ENCODE assay signal across 7 cellular contexts in the genomic region with DNA sequence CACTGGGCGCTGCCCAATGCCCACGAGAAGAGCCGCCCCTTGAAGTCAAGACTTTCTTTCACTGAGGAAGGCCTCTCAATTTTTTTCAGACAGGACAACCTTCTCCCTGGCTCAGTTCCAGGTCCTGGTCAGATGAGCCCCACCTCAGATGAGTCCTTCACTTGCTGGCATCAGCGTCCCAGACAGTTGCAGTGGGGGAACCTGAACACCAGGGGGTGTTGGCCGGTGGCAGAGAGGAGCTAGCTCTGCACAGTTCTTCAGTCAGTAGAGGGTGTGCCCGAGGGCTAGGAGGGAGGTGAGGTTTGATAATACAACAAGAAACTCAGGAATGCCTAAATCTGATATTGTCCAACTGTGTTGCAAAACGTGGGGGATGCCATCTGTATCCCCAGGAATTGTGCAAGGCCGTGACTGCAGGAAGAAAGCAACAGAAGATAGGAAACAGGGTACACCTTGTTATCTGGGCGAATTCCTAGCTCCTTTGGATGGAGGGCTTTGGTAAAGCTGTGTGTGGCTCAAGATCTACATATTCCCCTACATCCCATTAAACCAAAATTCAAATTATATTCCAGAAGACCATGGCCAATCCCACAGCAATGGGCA. TPM values are rescaled to one million over a fixed set of nuclear protein-coding genes. Genes with fewer than 3 reads are reported as not detected.
DNase-seq lines count a peak whose midpoint lies in the region; ATAC-seq, FAIRE-seq and TF ChIP-seq lines count a peak whose summit lies in the region.

No MANE protein-coding gene starts in this region.

- H2AK5ac ChIP-seq in mesenchymal stem cell (ENCODE audit: low read length, severe bottlenecking) = no peak overlapping the region

- H3K27me3 ChIP-seq in mesenchymal stem cell (ENCODE audit: control insufficient read depth in 1 of 2, insufficient read depth in 1 of 2, low read length in 2 of 2) (no peaks in the 10 kb centered on the region), gastroesophageal sphincter (no peaks in the 10 kb centered on the region)

- H2BK15ac ChIP-seq in mesenchymal stem cell (ENCODE audit: low read depth, poor library complexity, severe bottlenecking) = no peak overlapping the region

- no peak overlapping the region for H3K4ac ChIP-seq in mesenchymal stem cell (ENCODE audit: low read depth in 1 of 2, low read length in 2 of 2)

- 56% methylated on average over 9 of the region's 9 CpGs for WGBS in mesenchymal stem cell
- WGBS in gastroesophageal sphincter (ENCODE audit: low coverage in 1 of 2), 2 donors = 75 to 92% methylated on average over 5 to 7 of the region's 9 CpGs

- CTCF ChIA-PET in activated B cell treated with CpG ODN at 0.5 μM for 24 hours (lab: Charles Lee) = interaction anchor here (0.7 to 3.8 kb wide), 19 partner anchors 9 to 337 kb away, joined by 3 to 129 read pairs (median 4); a partner anchor contains a TSS

- peak; percentile 84 for FAIRE-seq in GM12891 (lab: Jason Lieb, UNC)

- no peaks in the 10 kb centered on the region for H3K36me3 ChIP-seq in mesenchymal stem cell (ENCODE audit: control insufficient read depth in 1 of 2, insufficient read depth in 2 of 2, low read depth in 1 of 2, low read length in 2 of 2)
- H3K36me3 ChIP-seq in gastroesophageal sphincter = no peaks in the 10 kb centered on the region

- H3K4me2 ChIP-seq in mesenchymal stem cell (ENCODE audit: low read length, poor library complexity, severe bottlenecking) = no peak overlapping the region

- POLR2A ChIA-PET in activated B cell treated with CpG ODN at 0.5 μM for 24 hours (lab: Charles Lee) = interaction anchor here (1.1 kb wide), 1 partner anchor 93 kb away, joined by 5 read pairs; no protein-coding TSS in a partner anchor

- no peak overlapping the region for H2BK12ac ChIP-seq in mesenchymal stem cell (ENCODE audit: low read length in 2 of 2)

- no peak for TF ChIP-seq EP300 in gastroesophageal sphincter (IDR thresholded peaks at IDR 0.05)

- intact Hi-C loops in activated B cell treated with CpG ODN at 0.5 μM for 24 hours (cut with micrococcal nuclease) = loop anchor here (1.0 to 10.0 kb wide), 6 partner anchors 92 to 339 kb away; no protein-coding TSS in a partner anchor

- no peaks in the 10 kb centered on the region for H3K79me1 ChIP-seq in mesenchymal stem cell (replicated peaks; ENCODE audit: low read length, poor library complexity, severe bottlenecking)

- H2BK120ac ChIP-seq in mesenchymal stem cell (ENCODE audit: low read depth, low read length) = no peak overlapping the region

- TF ChIP-seq POLR2A in GM12891 (IDR thresholded peaks at IDR 0.05; ENCODE audit: low read depth, low read length) (no peak), gastroesophageal sphincter (IDR thresholded peaks at IDR 0.05) (no peak)

- H3K27ac ChIP-seq in mesenchymal stem cell (ENCODE audit: low read length, poor library complexity, severe bottlenecking) (no peak overlapping the region), gastroesophageal sphincter (no peak overlapping the region)

- H3K18ac ChIP-seq in mesenchymal stem cell (ENCODE audit: low read depth in 1 of 2, low read length in 2 of 2) = no peak overlapping the region

- ATAC-seq in activated B cell treated with CpG ODN at 0.5 μM for 24 hours (ENCODE audit: low read depth) (peak; percentile 99), gastroesophageal sphincter (no peak)
- peak; percentile 98 to 99 for ATAC-seq in stimulated activated naive B cell treated with anti-CD40 and anti-IgM and Interleukin-4, amounts not matched to agents 10 μg/mL and 1 μg/mL and 100 μg/mL, for 72 hours (replicated peaks)

- peaks cover 8% of the 10 kb centered on the region for H3K9me3 Mint-ChIP-seq in activated B cell treated with CpG ODN at 0.5 μM for 24 hours
- peaks cover 12% of the 10 kb centered on the region in 2 donors for H3K9me3 Mint-ChIP-seq in stimulated activated naive B cell treated with anti-CD40 and anti-IgM and Interleukin-4, amounts not matched to agents 10 μg/mL and 1 μg/mL and 100 μg/mL, for 72 hours

- H3K36me3 Mint-ChIP-seq in activated B cell treated with CpG ODN at 0.5 μM for 24 hours (ENCODE audit: low read depth) = no peaks in the 10 kb centered on the region
- H3K36me3 Mint-ChIP-seq in stimulated activated naive B cell treated with anti-CD40 and anti-IgM and Interleukin-4, amounts not matched to agents 10 μg/mL and 1 μg/mL and 100 μg/mL, for 72 hours = peaks cover 7 to 22% of the 10 kb centered on the region in 2 donors

- no peak overlapping the region for H2AFZ ChIP-seq in mesenchymal stem cell (ENCODE audit: low read depth, low read length)

- no peak overlapping the region for H3K27ac Mint-ChIP-seq in activated B cell treated with CpG ODN at 0.5 μM for 24 hours
- H3K27ac Mint-ChIP-seq in stimulated activated naive B cell treated with anti-CD40 and anti-IgM and Interleukin-4, amounts not matched to agents 10 μg/mL and 1 μg/mL and 100 μg/mL, for 72 hours = no peak overlapping the region

- H3K9me3 ChIP-seq in mesenchymal stem cell (ENCODE audit: control insufficient read depth, low read length) (peaks cover 17% of the 10 kb centered on the region), gastroesophageal sphincter (peaks cover 0 to 19% (median 0%) of the 10 kb centered on the region in 3 donors)

- H3K27me3 Mint-ChIP-seq in activated B cell treated with CpG ODN at 0.5 μM for 24 hours = no peaks in the 10 kb centered on the region
- H3K27me3 Mint-ChIP-seq in stimulated activated naive B cell treated with anti-CD40 and anti-IgM and Interleukin-4, amounts not matched to agents 10 μg/mL and 1 μg/mL and 100 μg/mL, for 72 hours = no peaks in the 10 kb centered on the region

- DNase-seq in GM12891 (ENCODE audit: insufficient read length, low spot score) (no peak), HUDEP-2 (lab: John Stamatoyannopoulos, UW; ENCODE audit: unreplicated experiment in 76 of 76) (peak in 51 of 76 experiments; percentile 1 to 61 (median 31)), activated B cell treated with CpG ODN at 0.5 μM for 24 hours (peak; percentile 65), cardiac fibroblast (ENCODE audit: low read depth in 2 of 2) (peak in 1 of 2 donors; percentile 25), mesenchymal stem cell (peak; percentile 5)
- DNase-seq in stimulated activated naive B cell treated with anti-CD40 and anti-IgM and Interleukin-4, amounts not matched to agents 10 μg/mL and 1 μg/mL and 100 μg/mL, for 72 hours = peak; percentile 66

- no peak overlapping the region for H2BK5ac ChIP-seq in mesenchymal stem cell (ENCODE audit: low read depth, low read length, poor library complexity, severe bottlenecking)

- no peak overlapping the region for H4K8ac ChIP-seq in mesenchymal stem cell (ENCODE audit: low read length)

- no peak overlapping the region for H3K4me3 Mint-ChIP-seq in activated B cell treated with CpG ODN at 0.5 μM for 24 hours
- no peak overlapping the region for H3K4me3 Mint-ChIP-seq in stimulated activated naive B cell treated with anti-CD40 and anti-IgM and Interleukin-4, amounts not matched to agents 10 μg/mL and 1 μg/mL and 100 μg/mL, for 72 hours

- no peak overlapping the region for H3K9ac ChIP-seq in mesenchymal stem cell (ENCODE audit: low read length)

- no peak overlapping the region for H3K23ac ChIP-seq in mesenchymal stem cell (ENCODE audit: low read length in 2 of 2)

- H3K4me1 Mint-ChIP-seq in activated B cell treated with CpG ODN at 0.5 μM for 24 hours = peaks cover 4% of the 10 kb centered on the region
- H3K4me1 Mint-ChIP-seq in stimulated activated naive B cell treated with anti-CD40 and anti-IgM and Interleukin-4, amounts not matched to agents 10 μg/mL and 1 μg/mL and 100 μg/mL, for 72 hours = peaks cover 6% of the 10 kb centered on the region in 2 donors

- H3K4me3 ChIP-seq in cardiac fibroblast (replicated peaks in 1 of 2; ENCODE audit: low read depth in 2 of 2, low read length in 2 of 2) (no peak overlapping the region), mesenchymal stem cell (ENCODE audit: insufficient read depth in 1 of 2, low read depth in 1 of 2, low read length in 2 of 2) (no peak overlapping the region), gastroesophageal sphincter (no peak overlapping the region)

- H3K14ac ChIP-seq in mesenchymal stem cell (ENCODE audit: low read length in 2 of 2) = no peak overlapping the region

- TF ChIP-seq CTCF in activated B cell treated with CpG ODN at 0.5 μM for 24 hours (IDR thresholded peaks at IDR 0.05) (peak; percentile 19), cardiac fibroblast (IDR thresholded peaks at IDR 0.05; ENCODE audit: low read depth, low read length) (peak; percentile 59), gastroesophageal sphincter (IDR thresholded peaks at IDR 0.05) (peak in 2 of 4 experiments; percentile 25 to 42)

- H3K4me1 ChIP-seq in mesenchymal stem cell (ENCODE audit: control insufficient read depth, insufficient read depth, low read depth, low read length) (no peaks in the 10 kb centered on the region), gastroesophageal sphincter (no peaks in the 10 kb centered on the region)

- H4K91ac ChIP-seq in mesenchymal stem cell (ENCODE audit: low read length) = no peak overlapping the region

TF ChIP-seq in GM12891, 5 proteins besides CTCF, POLR2A, EP300 and RAD21:
- TF ChIP-seq TAF1 (IDR thresholded peaks at IDR 0.05; ENCODE audit: low read depth, low read length) (no peak), POLR2AphosphoS5 (IDR thresholded peaks at IDR 0.05; ENCODE audit: low read depth, low read length) (no peak), SPI1 (IDR thresholded peaks at IDR 0.05; ENCODE audit: low read depth, low read length) (no peak), PAX5 (IDR thresholded peaks at IDR 0.05; ENCODE audit: insufficient read depth, low read length, severe bottlenecking) (no peak), POU2F2 (IDR thresholded peaks at IDR 0.05; ENCODE audit: low read depth, low read length) (no peak)

RNA-seq across cellular contexts. Expression of a gene that starts 34.3 kb away (rescaled TPM):
- 0.41 TPM for polyA plus RNA-seq in GM12891 (2012; ENCODE audit: low read depth, missing spikeins)
- total RNA-seq in activated B cell treated with CpG ODN at 0.5 μM for 24 hours (not detected in 2 replicates), gastroesophageal sphincter (not detected)
- 0.06 TPM for polyA plus RNA-seq in mesenchymal stem cell (2013, experiment 1 of 2)
- polyA plus RNA-seq in mesenchymal stem cell (2013, experiment 2 of 2) = 0.03 TPM
